20 cellular contexts compared by ENCODE assay signal in genomic region chr10:35226507-35226906, GRCh38.
DNase-seq lines count a peak whose midpoint lies in the region; ATAC-seq and TF ChIP-seq lines count a peak whose summit lies in the region.
"Had no signal": no experiment of that assay in that cellular context is flagged by ENCODE, and none has a peak within 500 bp of the region (broad histone marks: within the 10 kb centered on the region; RNA-seq: fewer than 3 reads in every experiment).

No MANE protein-coding gene starts in this region.

- H3K36me3 ChIP-seq in neuronal stem cell (replicated peaks in 1 of 2; ENCODE audit: control insufficient read depth in 2 of 2, insufficient read depth in 2 of 2, low read length in 2 of 2), result no peaks in the 10 kb centered on the region
- H3K36me3 ChIP-seq: BLaER1 treated with 17β-estradiol and CSF1 and Interleukin-3, amounts not matched to agents 10 nM and 100 nM had no signal

- H2BK5ac ChIP-seq in neuronal stem cell (ENCODE audit: low read length), result no peak overlapping the region

- H3K14ac ChIP-seq in neuronal stem cell (ENCODE audit: low read length), result peak overlapping the region; percentile 56

- TF ChIP-seq CTCF in GM12865 (IDR thresholded peaks at IDR 0.05; ENCODE audit: insufficient read depth, low read depth, low read length, missing control alignments), result no peak

- no peak overlapping the region for H2BK12ac ChIP-seq in neuronal stem cell (ENCODE audit: low read length)

- H3K4me3 ChIP-seq in GM12865 (ENCODE audit: low read depth, low read length) (no peak overlapping the region), neuronal stem cell (ENCODE audit: low read length in 2 of 2) (no peak overlapping the region)
- H3K4me3 ChIP-seq: A549; BLaER1 treated with 17β-estradiol and CSF1 and Interleukin-3, amounts not matched to agents 10 nM and 100 nM had no signal

- H2AFZ ChIP-seq in neuronal stem cell (ENCODE audit: low read length), result no peak overlapping the region

- no peak overlapping the region for H2BK120ac ChIP-seq in neuronal stem cell (ENCODE audit: low read depth, low read length)

- no peak overlapping the region for H3K9ac ChIP-seq in neuronal stem cell (ENCODE audit: low read depth, low read length, poor library complexity)
- H3K9ac ChIP-seq: BLaER1 treated with 17β-estradiol and CSF1 and Interleukin-3, amounts not matched to agents 10 nM and 100 nM had no signal

- H3K4ac ChIP-seq in neuronal stem cell (ENCODE audit: low read length), result no peak overlapping the region

- WGBS in neuronal stem cell (ENCODE audit: extremely low coverage in 2 of 2, insufficient read length in 2 of 2, insufficient replicate concordance in 1 of 2), 2 donors, result no CpG with 5 or more reads among the region's 3 CpGs

- DNase-seq in GM12865 (ENCODE audit: low read depth), result peak; percentile 25
- DNase-seq in neuronal stem cell (ENCODE audit: low spot score), result no peak
- no peak for DNase-seq in NCI-H1694 treated with DMSO at 0.1 percent for 48 hours (lab: John Stamatoyannopoulos, UW)
- no peak for DNase-seq in NCI-H524 treated with DMSO at 0.1 percent for 48 hours (lab: John Stamatoyannopoulos, UW)
- DNase-seq in NCI-H2029 (lab: John Stamatoyannopoulos, UW), result no peak
- DNase-seq: AML-193; CD4-positive, alpha-beta T cell; NCI-H1092; NCI-H1436; NCI-H1930; NCI-H446; NCI-H526; SHP77; T-helper 1 cell had no signal

- H3K18ac ChIP-seq in neuronal stem cell (ENCODE audit: low read length), result no peak overlapping the region

- no peaks in the 10 kb centered on the region for H3K79me1 ChIP-seq in neuronal stem cell (ENCODE audit: low read depth, low read length)

- no peak overlapping the region for H2AK5ac ChIP-seq in neuronal stem cell (ENCODE audit: low read depth, low read length)

- H3K9me3 ChIP-seq in neuronal stem cell (replicated peaks in 1 of 2; ENCODE audit: control insufficient read depth in 2 of 2, insufficient read depth in 1 of 2, low read depth in 1 of 2, low read length in 2 of 2), result no peaks in the 10 kb centered on the region
- H3K9me3 ChIP-seq: A549 had no signal

- H3K23ac ChIP-seq in neuronal stem cell (ENCODE audit: low read depth, low read length, poor library complexity), result no peak overlapping the region

- H4K8ac ChIP-seq in neuronal stem cell (ENCODE audit: low read depth, low read length), result no peak overlapping the region

- H3K4me2 ChIP-seq in neuronal stem cell (ENCODE audit: insufficient read depth, low read length, poor library complexity, severe bottlenecking), result no peak overlapping the region
- H3K4me2 ChIP-seq: A549; BLaER1 treated with 17β-estradiol and CSF1 and Interleukin-3, amounts not matched to agents 10 nM and 100 nM had no signal

- H3K4me1 ChIP-seq in neuronal stem cell (ENCODE audit: control insufficient read depth in 2 of 2, insufficient read depth in 1 of 2, low read depth in 1 of 2, low read length in 2 of 2), result peaks cover 0 to 2% of the 10 kb centered on the region in 2 donors
- H3K4me1 ChIP-seq: A549; BLaER1 treated with 17β-estradiol and CSF1 and Interleukin-3, amounts not matched to agents 10 nM and 100 nM had no signal

- H3K27me3 ChIP-seq in neuronal stem cell (ENCODE audit: control insufficient read depth in 3 of 3, insufficient read depth in 3 of 3, low read depth in 1 of 3, low read length in 3 of 3), result no peaks in the 10 kb centered on the region
- H3K27me3 ChIP-seq: BLaER1 treated with 17β-estradiol and CSF1 and Interleukin-3, amounts not matched to agents 10 nM and 100 nM had no signal

- ATAC-seq in GM18511 (IDR thresholded peaks at IDR 0.05; ENCODE audit: unreplicated experiment) (peak; percentile 57), HG03025 (IDR thresholded peaks at IDR 0.05; ENCODE audit: low FRiP score, unreplicated experiment) (peak; percentile 39)
- ATAC-seq: A549, Panc1 had no signal

- no peak overlapping the region for H3K27ac ChIP-seq in neuronal stem cell (replicated peaks; ENCODE audit: low read length)
- H3K27ac ChIP-seq: A549; BLaER1 treated with 17β-estradiol and CSF1 and Interleukin-3, amounts not matched to agents 10 nM and 100 nM; RWPE1 had no signal

- no peak overlapping the region for H2BK15ac ChIP-seq in neuronal stem cell (ENCODE audit: low read length)

- H4K91ac ChIP-seq in neuronal stem cell (ENCODE audit: low read depth, low read length, poor library complexity), result no peak overlapping the region
